In genomic region chr18:63105636-63106316, GRCh38 we compare ENCODE assay signal across 14 cellular contexts.
DNase-seq lines count a peak whose midpoint lies in the region; ATAC-seq, FAIRE-seq and TF ChIP-seq lines count a peak whose summit lies in the region.
"Had no signal": no experiment of that assay in that cellular context is flagged by ENCODE, and none has a peak within 500 bp of the region (broad histone marks: within the 10 kb centered on the region; RNA-seq: fewer than 3 reads in every experiment).

No MANE protein-coding gene starts in this region.

- DNase-seq in GM12865 (ENCODE audit: low read depth) (peak; percentile 93), GM19239 (ENCODE audit: insufficient read length, low spot score) (peak; percentile 30), T-helper 1 cell (no peak), transverse colon (no peak), nucleus accumbens (lab: John Stamatoyannopoulos, UW) (no peak), AG08396 (ENCODE audit: low spot score) (no peak)
- DNase-seq: activated naive CD4-positive, alpha-beta T cell treated with Interleukin-2 at 50 U/mL for 16 hours; CD4-positive, CD25-positive, alpha-beta regulatory T cell; effector CD4-positive, alpha-beta T cell; hypothalamus; substantia nigra; T1000 had no signal

- TF ChIP-seq EP300 in transverse colon (IDR thresholded peaks at IDR 0.05; ENCODE audit: low read depth): no peak

- intact Hi-C loops in transverse colon (cut with DNase I; ENCODE audit: low total_unique reads): no loop called here

- FAIRE-seq in GM19239 (lab: Jason Lieb, UNC): peak; percentile 97

- no peak overlapping the region for H3K27ac ChIP-seq in transverse colon

- in situ Hi-C loops in transverse colon (cut with MboI; ENCODE audit: low pct_ligation_motif_present in 1 of 4, low pct_unique_long_range_greater_than_20kb in 1 of 4, low sequenced_read_pairs in 3 of 4): no loop called here

- H3K4me3 ChIP-seq in GM12865 (ENCODE audit: low read depth, low read length) (no peak overlapping the region; the same call in 1 of the 2 replicates), transverse colon (no peak overlapping the region)

- 85% methylated on average over 14 of the region's 14 CpGs; no CpG with 5 or more reads in 1 of the 2 donors for WGBS in transverse colon (ENCODE audit: low coverage in 1 of 2), 2 donors

- no peak for TF ChIP-seq CTCF in GM12865 (IDR thresholded peaks at IDR 0.05; ENCODE audit: insufficient read depth, low read depth, low read length, missing control alignments)
- no peak for TF ChIP-seq CTCF in transverse colon (IDR thresholded peaks at IDR 0.05)

- H3K4me1 ChIP-seq in transverse colon: peaks cover 0 to 2% (median 0%) of the 10 kb centered on the region in 4 donors

- H3K9me3 ChIP-seq in transverse colon: no peaks in the 10 kb centered on the region

- H3K27me3 ChIP-seq in transverse colon: no peaks in the 10 kb centered on the region

- TF ChIP-seq POLR2A in transverse colon (IDR thresholded peaks at IDR 0.05): no peak

- H3K36me3 ChIP-seq in transverse colon: no peaks in the 10 kb centered on the region

- ATAC-seq in HG02759 (IDR thresholded peaks at IDR 0.05; ENCODE audit: unreplicated experiment): peak; percentile 70
- peak; percentile 62 for ATAC-seq in HG03521 (IDR thresholded peaks at IDR 0.05; ENCODE audit: unreplicated experiment)

Comparison
In these comparisons a context has a peak if more than half of its experiments do, and no peak if none do; other contexts are left out.
1. DNase-seq: peak in GM12865 (single experiment) and GM19239 (single experiment); none in T-helper 1 cell (0 of 5), transverse colon (single experiment), nucleus accumbens (0 of 56) and AG08396 (single experiment).